Comparison of ENCODE assay signal across 9 cellular contexts in the genomic region with DNA sequence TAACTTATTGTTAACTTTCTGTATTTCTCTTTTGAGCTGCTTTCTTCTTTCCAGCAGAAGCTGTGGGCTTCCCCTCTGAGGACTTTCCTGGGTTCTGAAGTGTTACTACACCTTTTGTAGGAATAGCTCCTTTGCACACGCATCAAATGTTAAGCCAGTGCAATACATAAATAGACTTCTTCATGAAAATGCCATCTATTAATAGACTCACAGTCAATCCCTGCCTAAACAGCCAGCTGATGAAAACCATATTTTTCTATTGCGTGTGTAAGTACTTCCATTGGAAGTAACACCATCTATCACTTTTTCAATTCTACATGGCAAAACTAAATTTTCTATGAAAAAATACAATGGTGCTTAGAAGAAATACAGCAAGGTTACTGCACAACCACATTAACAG. TPM values are rescaled to one million over a fixed set of nuclear protein-coding genes. Genes with fewer than 3 reads are reported as not detected.
A peak's percentile ranks its signal among the peaks of the same experiment; 100 is the strongest.
DNase-seq lines count a peak whose midpoint lies in the region; ATAC-seq, FAIRE-seq and TF ChIP-seq lines count a peak whose summit lies in the region.
"Had no signal": no experiment of that assay in that cellular context is flagged by ENCODE, and none has a peak within 500 bp of the region (broad histone marks: within the 10 kb centered on the region; RNA-seq: fewer than 3 reads in every experiment).

No MANE protein-coding gene starts in this region.

- POLR2A ChIA-PET in GM12878 (lab: Charles Lee): interaction anchor here (0.9 to 1.3 kb wide), 3 partner anchors 28 to 254 kb away, joined by 3 to 4 read pairs (median 4); a partner anchor contains a TSS

- H3K79me2 ChIP-seq in GM12878 (ENCODE audit: control insufficient read depth, insufficient read depth, low read length): no peaks in the 10 kb centered on the region

- H3K9me3 ChIP-seq in GM12878 (replicated peaks; ENCODE audit: control insufficient read depth, insufficient read depth, low read length) (no peaks in the 10 kb centered on the region), gastrocnemius medialis (no peaks in the 10 kb centered on the region)
- H3K9me3 ChIP-seq in effector memory CD4-positive, alpha-beta T cell (ENCODE audit: control insufficient read depth, low read length): no peaks in the 10 kb centered on the region
- H3K9me3 ChIP-seq: prostate gland had no signal

- peak overlapping the region; percentile 91 for H3K4me2 ChIP-seq in GM12878 (ENCODE audit: control insufficient read depth, insufficient read depth)

- H3K9ac ChIP-seq in GM12878 (ENCODE audit: control insufficient read depth, insufficient read depth, low read length): no peak overlapping the region

- TF ChIP-seq RAD21 in GM12878 (IDR thresholded peaks at IDR 0.05; ENCODE audit: insufficient read depth, low read depth, low read length): no peak

- 0% methylated on average over 2 of the region's 2 CpGs for WGBS in GM12878 (ENCODE audit: insufficient coverage, insufficient replicate concordance, low lambda C conversion rate, missing lambda C conversion rate)

- H3K27ac ChIP-seq in GM12878 (ENCODE audit: control insufficient read depth, insufficient read depth) (peak overlapping the region; percentile 72; the same call in 1 of the 2 replicates), gastrocnemius medialis (peak overlapping the region; percentile 81 to 91 (median 82))
- H3K27ac ChIP-seq in effector memory CD4-positive, alpha-beta T cell (ENCODE audit: insufficient read depth, low read length, poor library complexity, severe bottlenecking): no peak overlapping the region
- H3K27ac ChIP-seq: prostate gland had no signal

- BruUV-seq in GM12878 (replicated peaks; lab: Mats Ljungman, UMichigan): no TSS peak

- no peaks in the 10 kb centered on the region for H4K20me1 ChIP-seq in GM12878 (ENCODE audit: control insufficient read depth, insufficient read depth)

- H3K4me3 Mint-ChIP-seq in activated CD8-positive, alpha-beta memory T cell treated with anti-CD3 and anti-CD28 coated beads, Interleukin-2, amount 10 ng/mL, durations not matched to agents 7 days and 5 days: no peak overlapping the region

- H3K4me1 ChIP-seq in GM12878 (ENCODE audit: control insufficient read depth, insufficient read depth, low read length) (peaks cover 12% of the 10 kb centered on the region), gastrocnemius medialis (peaks cover 18 to 23% of the 10 kb centered on the region in 2 donors)
- peaks cover 3% of the 10 kb centered on the region for H3K4me1 ChIP-seq in effector memory CD4-positive, alpha-beta T cell (ENCODE audit: control insufficient read depth, insufficient read depth, low read length, poor library complexity, severe bottlenecking)
- H3K4me1 ChIP-seq: prostate gland had no signal

- H3K27ac Mint-ChIP-seq in activated CD8-positive, alpha-beta memory T cell treated with anti-CD3 and anti-CD28 coated beads, Interleukin-2, amount 10 ng/mL, durations not matched to agents 7 days and 5 days: no peak overlapping the region

- peaks cover 9% of the 10 kb centered on the region for H3K4me1 Mint-ChIP-seq in activated CD8-positive, alpha-beta memory T cell treated with anti-CD3 and anti-CD28 coated beads, Interleukin-2, amount 10 ng/mL, durations not matched to agents 7 days and 5 days

- peak; percentile 15 for DNase-seq in GM12878 (ENCODE audit: low read depth, low spot score)
- no peak for DNase-seq in gastrocnemius medialis
- DNase-seq in effector memory CD4-positive, alpha-beta T cell: no peak
- no peak for DNase-seq in NCI-H774 (lab: John Stamatoyannopoulos, UW)
- DNase-seq in GM10266 (ENCODE audit: extremely low spot score): no peak
- no peak for DNase-seq in activated CD8-positive, alpha-beta memory T cell treated with anti-CD3 and anti-CD28 coated beads, Interleukin-2, amount 10 ng/mL, durations not matched to agents 7 days and 5 days

- SMC1A ChIA-PET in GM12878 (lab: Charles Lee; ENCODE audit: uncharacterized antibody, unreplicated experiment): interaction anchor here (0.8 to 1.4 kb wide), 13 partner anchors 10 to 257 kb away, joined by 3 to 14 read pairs (median 4); a partner anchor contains a TSS

- H3K36me3 Mint-ChIP-seq in activated CD8-positive, alpha-beta memory T cell treated with anti-CD3 and anti-CD28 coated beads, Interleukin-2, amount 10 ng/mL, durations not matched to agents 7 days and 5 days: no peaks in the 10 kb centered on the region

- intact Hi-C loops in GM12878 (cut with micrococcal nuclease; ENCODE audit: unreplicated experiment): loop anchor here (1.0 to 10.0 kb wide), 7 partner anchors 28 to 453 kb away; a partner anchor contains a TSS
- intact Hi-C loops in gastrocnemius medialis (cut with DNase I; ENCODE audit: low total_unique reads): no loop called here

- TF ChIP-seq EP300 in GM12878 (IDR thresholded peaks at IDR 0.05; ENCODE audit: borderline replicate concordance in 1 of 2, control insufficient read depth in 1 of 2, low read depth in 2 of 2, low read length in 2 of 2): no peak

- FAIRE-seq in GM12878 (lab: Jason Lieb, UNC): no peak

- H3K36me3 ChIP-seq in GM12878 (ENCODE audit: control insufficient read depth in 2 of 2, insufficient read depth in 2 of 2, low read length in 1 of 2) (no peaks in the 10 kb centered on the region), gastrocnemius medialis (no peaks in the 10 kb centered on the region)
- H3K36me3 ChIP-seq in effector memory CD4-positive, alpha-beta T cell (ENCODE audit: control insufficient read depth, insufficient read depth, low read length): no peaks in the 10 kb centered on the region
- H3K36me3 ChIP-seq: prostate gland had no signal

- peak overlapping the region; percentile 58 for H2AFZ ChIP-seq in GM12878 (ENCODE audit: control insufficient read depth, low read depth, low read length)

- TF ChIP-seq CTCF in GM12878 (IDR thresholded peaks at IDR 0.05 in 2 of 3, conservative IDR thresholded peaks at IDR 0.05 in 1 of 3; ENCODE audit: control insufficient read depth in 2 of 3, extremely low read depth in 1 of 3, insufficient read depth in 1 of 3, low read depth in 3 of 3, low read length in 3 of 3) (no peak), gastrocnemius medialis (IDR thresholded peaks at IDR 0.05 in 4 of 5, conservative IDR thresholded peaks at IDR 0.05 in 1 of 5) (no peak), GM10266 (IDR thresholded peaks at IDR 0.05; ENCODE audit: control insufficient read depth, insufficient read depth, low read depth, missing control alignments) (no peak)

- CTCF ChIA-PET in GM12878 (lab: Yijun Ruan, JAX): interaction anchor here (0.9 to 1.2 kb wide), 5 partner anchors 25 to 322 kb away, joined by 3 to 4 read pairs (median 3); a partner anchor contains a TSS
- CTCF ChIA-PET in activated CD8-positive, alpha-beta memory T cell treated with anti-CD3 and anti-CD28 coated beads, Interleukin-2, amount 10 ng/mL, durations not matched to agents 7 days and 5 days (lab: Charles Lee): no interaction called here

- TF ChIP-seq POLR2A in GM12878 (IDR thresholded peaks at IDR 0.05; ENCODE audit: low read depth, low read length) (no peak), gastrocnemius medialis (IDR thresholded peaks at IDR 0.05) (no peak)

- H3K27me3 ChIP-seq in GM12878 (replicated peaks in 1 of 2; ENCODE audit: control insufficient read depth in 2 of 2, insufficient read depth in 2 of 2, low read length in 1 of 2): no peaks in the 10 kb centered on the region
- no peaks in the 10 kb centered on the region for H3K27me3 ChIP-seq in gastrocnemius medialis
- H3K27me3 ChIP-seq in effector memory CD4-positive, alpha-beta T cell (replicated peaks; ENCODE audit: control insufficient read depth, insufficient read depth, low read length, poor library complexity, severe bottlenecking): peaks cover 7% of the 10 kb centered on the region

- ATAC-seq in GM18870 (IDR thresholded peaks at IDR 0.05; ENCODE audit: unreplicated experiment) (peak; percentile 8), HG03139 (IDR thresholded peaks at IDR 0.05; ENCODE audit: unreplicated experiment) (peak; percentile 0), GM12878 (peak; percentile 4), gastrocnemius medialis (peak; percentile 87 to 90)
- no peak for ATAC-seq in activated CD8-positive, alpha-beta memory T cell treated with anti-CD3 and anti-CD28 coated beads, Interleukin-2, amount 10 ng/mL, durations not matched to agents 7 days and 5 days

- peaks cover 44% of the 10 kb centered on the region for H3K27me3 Mint-ChIP-seq in activated CD8-positive, alpha-beta memory T cell treated with anti-CD3 and anti-CD28 coated beads, Interleukin-2, amount 10 ng/mL, durations not matched to agents 7 days and 5 days

- H3K4me3 ChIP-seq in GM12878 (peak overlapping the region; percentile 77; the same call in 1 of the 2 replicates), gastrocnemius medialis (peak overlapping the region; percentile 55 to 63 (median 57))
- no peak overlapping the region for H3K4me3 ChIP-seq in effector memory CD4-positive, alpha-beta T cell (ENCODE audit: insufficient read depth, low read depth, low read length, poor library complexity, severe bottlenecking)
- H3K4me3 ChIP-seq: prostate gland had no signal

- RAD21 ChIA-PET in GM12878 (lab: Charles Lee; ENCODE audit: unreplicated experiment): interaction anchor here (0.8 to 2.6 kb wide), 11 partner anchors 18 to 598 kb away, joined by 3 to 18 read pairs (median 4); a partner anchor contains a TSS

- H3K9me3 Mint-ChIP-seq in activated CD8-positive, alpha-beta memory T cell treated with anti-CD3 and anti-CD28 coated beads, Interleukin-2, amount 10 ng/mL, durations not matched to agents 7 days and 5 days (ENCODE audit: low read depth): no peaks in the 10 kb centered on the region

- in situ Hi-C loops in GM12878 (cut with MboI): no loop called here
- in situ Hi-C loops in gastrocnemius medialis (cut with MboI; ENCODE audit: low sequenced_read_pairs in 4 of 4): no loop called here

RNA-seq across cellular contexts. Expression of a gene that starts 1.4 kb away (rescaled TPM):
- 61.1 and 63.0 TPM in 2 replicates for total RNA-seq in GM12878 (2013; cell fraction: nucleolus; rRNA removed)
- 6.4 and 10.3 TPM in 2 replicates for total RNA-seq in GM12878 (2014; rRNA removed)
- total RNA-seq in GM12878 (2014; rRNA removed; fragmentation: Illumina TruSeq; extraction: Trizol): 8.3 and 8.7 TPM in 2 replicates
- 6.0 and 6.1 TPM in 2 replicates for total RNA-seq in GM12878 (2021)
- 1.3 TPM for polyA plus RNA-seq in GM12878 (2011; ENCODE audit: low read depth)
- 4.5 and 4.6 TPM in 2 replicates for polyA plus RNA-seq in GM12878 (2011; rRNA removed)
- 1.9 TPM in 2 replicates for polyA plus RNA-seq in GM12878 (2011; cell fraction: cytosol; rRNA removed)
- 10.9 and 12.8 TPM in 2 replicates for polyA plus RNA-seq in GM12878 (2011; cell fraction: nucleus; rRNA removed)
- 2.1 and 2.4 TPM in 2 replicates for polyA plus RNA-seq in GM12878 (2012)
- polyA plus RNA-seq in GM12878 (2014; fragmentation: Illumina TruSeq; extraction: Trizol): 4.2 and 5.8 TPM in 2 replicates
- 1 to 10 TPM; 1.9 to 3.9 TPM for polyA plus RNA-seq in GM12878 (2014; fragmentation: Nextera tagmentation; extraction: Ambion mirVana)
- 5.0 and 5.2 TPM in 2 replicates for polyA plus RNA-seq in GM12878 (2014; rRNA removed)
- 1 to 10 TPM; 4.2 to 4.3 TPM for polyA plus RNA-seq in GM12878 (2016; fragmentation: Nextera tagmentation; extraction: Ambion mirVana)
- 7.8 and 8.2 TPM in 2 replicates for polyA minus RNA-seq in GM12878 (2011; rRNA and poly(A)+ RNA removed)
- 2.3 and 2.4 TPM in 2 replicates for polyA minus RNA-seq in GM12878 (2011; cell fraction: cytosol; rRNA and poly(A)+ RNA removed)
- polyA minus RNA-seq in GM12878 (2011; cell fraction: nucleus; rRNA and poly(A)+ RNA removed): 11.2 and 16.8 TPM in 2 replicates
- total RNA-seq in gastrocnemius medialis: 1 to 10 TPM in 2 of 4 donors, under 1 TPM in 2; 0.61 to 2.3 (median 1.1) TPM
- under 1 TPM in 1 of 2 experiments, not detected in 1; 0.07 TPM for total RNA-seq in activated CD8-positive, alpha-beta memory T cell treated with anti-CD3 and anti-CD28 coated beads, Interleukin-2, amount 10 ng/mL, durations not matched to agents 7 days and 5 days
